Comparison of ENCODE assay signal across 9 cellular contexts in the genomic region with DNA sequence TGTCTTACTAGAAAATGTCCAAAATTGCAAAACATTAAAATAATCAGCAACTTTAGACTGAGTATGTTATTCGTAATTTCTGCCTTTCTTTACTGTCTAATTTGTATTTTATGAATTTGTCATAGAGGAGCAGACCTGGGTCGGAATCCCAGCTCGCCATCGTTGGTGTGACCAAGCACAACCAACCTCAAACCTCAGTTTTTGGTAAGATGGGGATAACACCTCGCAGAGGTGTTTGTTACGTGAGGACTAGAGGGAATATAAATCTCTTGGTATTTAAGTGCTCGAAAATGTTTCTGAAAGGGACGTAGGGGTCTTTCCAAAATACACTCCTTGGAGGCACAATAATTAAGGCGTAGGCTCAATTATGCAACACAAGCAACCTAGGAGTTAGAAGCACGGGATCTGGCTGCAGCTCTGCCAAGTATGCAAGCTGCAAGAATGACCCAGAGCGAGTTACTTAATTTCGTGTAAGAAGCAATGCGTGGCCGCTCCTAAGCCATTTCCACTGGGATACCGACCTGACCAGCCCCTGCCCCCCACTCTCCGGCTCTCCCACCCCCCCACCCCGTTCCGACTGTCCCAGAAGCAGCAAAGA. TPM values are rescaled to one million over a fixed set of nuclear protein-coding genes. Genes with fewer than 3 reads are reported as not detected.
DNase-seq lines count a peak whose midpoint lies in the region; ATAC-seq, FAIRE-seq and TF ChIP-seq lines count a peak whose summit lies in the region.
"Had no signal": no experiment of that assay in that cellular context is flagged by ENCODE, and none has a peak within 500 bp of the region (broad histone marks: within the 10 kb centered on the region; RNA-seq: fewer than 3 reads in every experiment).

No MANE protein-coding gene starts in this region.

- peak overlapping the region; percentile 87 to 96 (median 94) for H3K27ac Mint-ChIP-seq in CD14-positive monocyte
- peak overlapping the region; percentile 99 for H3K27ac Mint-ChIP-seq in astrocyte (ENCODE audit: unreplicated experiment)

- peak overlapping the region; percentile 98 for H3K4me3 Mint-ChIP-seq in CD14-positive monocyte
- peak overlapping the region; percentile 100 for H3K4me3 Mint-ChIP-seq in astrocyte (ENCODE audit: unreplicated experiment)

- DNase-seq in CD14-positive monocyte (ENCODE audit: low spot score) (no peak), NCI-H82 (lab: John Stamatoyannopoulos, UW) (peak; percentile 49), astrocyte (ENCODE audit: low read depth) (peak; percentile 63), right atrium auricular region (ENCODE audit: low spot score) (peak; percentile 88), pons (ENCODE audit: low spot score) (peak; percentile 79), DMS153 treated with DMSO at 0.1 percent for 48 hours (lab: John Stamatoyannopoulos, UW; ENCODE audit: unreplicated experiment) (no peak)

- peak overlapping the region; percentile 100 for H3K4me3 ChIP-seq in astrocyte (ENCODE audit: insufficient read depth, low read depth, low read length)
- H3K4me3 ChIP-seq in right atrium auricular region: peak overlapping the region; percentile 72 to 80

- H3K27ac ChIP-seq in astrocyte (ENCODE audit: low read depth, low read length) (peak overlapping the region; percentile 84), right atrium auricular region (peak overlapping the region; percentile 95 to 96)

- H3K79me2 ChIP-seq in astrocyte (ENCODE audit: insufficient read depth, low read length): peaks cover 62% of the 10 kb centered on the region

- H3K27me3 ChIP-seq in astrocyte (ENCODE audit: insufficient read depth, low read length): no peaks in the 10 kb centered on the region
- no peaks in the 10 kb centered on the region for H3K27me3 ChIP-seq in right atrium auricular region

- peaks cover 0 to 2% (median 0%) of the 10 kb centered on the region in 3 donors for H3K27me3 Mint-ChIP-seq in CD14-positive monocyte (ENCODE audit: low read depth in 3 of 3)
- H3K27me3 Mint-ChIP-seq in astrocyte (ENCODE audit: low read depth, unreplicated experiment): no peaks in the 10 kb centered on the region

- H2AFZ ChIP-seq in astrocyte (ENCODE audit: low read depth, low read length): peak overlapping the region; percentile 83

- ATAC-seq in GM18861 (IDR thresholded peaks at IDR 0.05; ENCODE audit: unreplicated experiment) (peak; percentile 27), HG03060 (IDR thresholded peaks at IDR 0.05; ENCODE audit: low read depth, unreplicated experiment) (peak; percentile 26)

- H3K4me1 ChIP-seq in astrocyte (ENCODE audit: insufficient read depth, low read length) (peaks cover 18% of the 10 kb centered on the region), right atrium auricular region (peaks cover 0 to 25% of the 10 kb centered on the region in 2 donors)

- no peaks in the 10 kb centered on the region for H3K9me3 ChIP-seq in astrocyte (ENCODE audit: insufficient read depth, low read depth, low read length)
- H3K9me3 ChIP-seq in right atrium auricular region: no peaks in the 10 kb centered on the region

- H3K9ac ChIP-seq in astrocyte (ENCODE audit: low read length): peak overlapping the region; percentile 96

- peaks cover 16% of the 10 kb centered on the region for H4K20me1 ChIP-seq in astrocyte (ENCODE audit: insufficient read depth, low read length)

- H3K9me3 Mint-ChIP-seq in CD14-positive monocyte: no peaks in the 10 kb centered on the region
- no peaks in the 10 kb centered on the region for H3K9me3 Mint-ChIP-seq in astrocyte (ENCODE audit: unreplicated experiment)

- H3K36me3 ChIP-seq in astrocyte (ENCODE audit: insufficient read depth, low read length) (peaks cover 16% of the 10 kb centered on the region), right atrium auricular region (peaks cover 15% of the 10 kb centered on the region)

- intact Hi-C loops in CD14-positive monocyte (cut with micrococcal nuclease): no loop called here

- H3K36me3 Mint-ChIP-seq in CD14-positive monocyte (peaks cover 21 to 30% of the 10 kb centered on the region in 2 donors), astrocyte (ENCODE audit: low read depth, unreplicated experiment) (peaks cover 8% of the 10 kb centered on the region)

- peak overlapping the region; percentile 100 for H3K4me2 ChIP-seq in astrocyte (ENCODE audit: low read length)

- H3K4me1 Mint-ChIP-seq in CD14-positive monocyte (peaks cover 30% of the 10 kb centered on the region), astrocyte (ENCODE audit: low read depth, unreplicated experiment) (peaks cover 25% of the 10 kb centered on the region)

- TF ChIP-seq CTCF in CD14-positive monocyte (IDR thresholded peaks at IDR 0.05) (no peak), astrocyte (IDR thresholded peaks at IDR 0.05; ENCODE audit: insufficient read depth, low read depth, low read length) (no peak), right atrium auricular region (IDR thresholded peaks at IDR 0.05) (no peak)

- no peak for FAIRE-seq in astrocyte (lab: Jason Lieb, UNC)

RNA-seq across cellular contexts. Expression of a gene that starts 0.6 kb away (rescaled TPM):
- polyA plus RNA-seq in CD14-positive monocyte: 10 to 100 TPM; 79.3 to 93.5 TPM
- total RNA-seq in astrocyte: 187 and 210 TPM in 2 replicates
- 10 to 100 TPM; 67.4 to 76.3 TPM for total RNA-seq in right atrium auricular region

RNA-seq across cellular contexts. Expression of a gene that starts 56.1 kb away (rescaled TPM):
- not detected for polyA plus RNA-seq in CD14-positive monocyte
- not detected in 2 replicates for total RNA-seq in astrocyte
- total RNA-seq in right atrium auricular region: not detected
- total RNA-seq: activated CD8-positive, alpha-beta memory T cell treated with anti-CD3 and anti-CD28 coated beads for 36 hours had no signal

Comparison
In these comparisons a context has a peak if more than half of its experiments do, and no peak if none do; other contexts are left out.
1. DNase-seq: peak in NCI-H82 (single experiment), astrocyte (single experiment), right atrium auricular region (single experiment) and pons (single experiment); none in CD14-positive monocyte (single experiment) and DMS153 treated with DMSO at 0.1 percent for 48 hours (single experiment).